In the genomic region with DNA sequence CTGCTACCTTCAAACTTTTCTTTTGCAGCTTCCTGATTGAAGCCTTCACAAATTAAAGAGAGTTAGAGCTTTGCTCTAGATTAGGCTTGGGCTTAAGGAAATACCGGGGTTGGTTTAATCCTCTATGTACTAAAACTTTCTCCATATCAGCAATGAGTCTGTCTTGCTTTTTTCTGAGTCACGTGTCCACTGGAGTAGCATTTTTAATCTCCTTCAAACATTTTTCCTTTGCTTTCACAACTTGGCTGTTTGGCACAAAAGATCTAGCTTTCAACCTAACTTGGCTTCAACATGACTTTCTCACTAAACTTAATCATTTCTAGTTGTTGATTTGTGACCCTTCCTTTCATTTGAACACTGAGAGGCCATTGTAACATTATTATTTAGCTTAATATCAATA, we compare ENCODE assay signal across 29 cellular contexts.
"Had no signal": no experiment of that assay in that cellular context is flagged by ENCODE, and none has a peak within 500 bp of the region (broad histone marks: within the 10 kb centered on the region; RNA-seq: fewer than 3 reads in every experiment).

No MANE protein-coding gene starts in this region.

- FAIRE-seq: endometrium, endothelial cell of umbilical vein, frontal cortex had no signal

- H3K27me3 ChIP-seq: body of pancreas, colonic mucosa, esophagus squamous epithelium had no signal

- H3K4me1 ChIP-seq: body of pancreas, colonic mucosa had no signal

- DNase-seq: activated CD4-positive, alpha-beta memory T cell treated with anti-CD3 and anti-CD28 coated beads, Interleukin-2, amount 10 ng/mL, durations not matched to agents 7 days and 5 days; activated CD4-positive, alpha-beta T cell treated with anti-CD3 and anti-CD28 coated beads for 36 hours; activated CD4-positive, alpha-beta T cell treated with anti-CD3 and anti-CD28 coated beads, Interleukin-2, amount 10 ng/mL, durations not matched to agents 7 days and 5 days; activated CD4-positive, alpha-beta T cell treated with anti-CD3 and anti-CD28 coated beads, Interleukin-2, amount 50 U/mL, for 4 hours; activated CD4-positive, CD25-positive, alpha-beta regulatory T cell; activated CD4-positive, CD25-positive, alpha-beta regulatory T cell treated with anti-CD3 and anti-CD28 coated beads, Interleukin-2, amount 50 U/mL, for 72 hours; activated CD8-positive, alpha-beta memory T cell treated with anti-CD3 and anti-CD28 coated beads, Interleukin-2, amount 50 U/mL, for 48 hours; activated gamma-delta T cell; activated naive CD4-positive, alpha-beta T cell; activated naive CD4-positive, alpha-beta T cell treated with anti-CD3 and anti-CD28 coated beads, Interleukin-2, amount 10 ng/mL, durations not matched to agents 7 days and 5 days; activated naive CD8-positive, alpha-beta T cell treated with anti-CD3 and anti-CD28 coated beads, Interleukin-2, amount 10 ng/mL, durations not matched to agents 7 days and 5 days; activated T-cell treated with anti-CD3 and anti-CD28 coated beads for 4 hours; activated T-cell treated with anti-CD3 and anti-CD28 coated beads, Interleukin-2, amount 50 U/mL, for 24 hours; activated T-cell treated with anti-CD3 and anti-CD28 coated beads, Interleukin-2, amount 50 U/mL, for 72 hours; amniotic stem cell; anterior cingulate cortex; body of pancreas; caudate nucleus; colonic mucosa; effector CD8-positive, alpha-beta T cell; esophagus squamous epithelium; foreskin fibroblast; head of caudate nucleus; T-helper 2 cell had no signal

- H3K9me3 ChIP-seq: body of pancreas, colonic mucosa, esophagus squamous epithelium had no signal

- ATAC-seq: activated CD4-positive, alpha-beta T cell treated with anti-CD3 and anti-CD28 coated beads for 36 hours; activated naive CD4-positive, alpha-beta T cell treated with anti-CD3 and anti-CD28 coated beads, Interleukin-2, amount 50 U/mL, for 72 hours; activated T-cell treated with anti-CD3 and anti-CD28 coated beads, Interleukin-2, amount 50 U/mL, for 72 hours; body of pancreas had no signal

- H3K27ac ChIP-seq: body of pancreas, colonic mucosa, epithelial cell of prostate, esophagus squamous epithelium had no signal

- H3K4me3 ChIP-seq: body of pancreas, colonic mucosa, esophagus squamous epithelium had no signal

- H3K36me3 ChIP-seq: colonic mucosa, esophagus squamous epithelium had no signal
